In the genomic region with DNA sequence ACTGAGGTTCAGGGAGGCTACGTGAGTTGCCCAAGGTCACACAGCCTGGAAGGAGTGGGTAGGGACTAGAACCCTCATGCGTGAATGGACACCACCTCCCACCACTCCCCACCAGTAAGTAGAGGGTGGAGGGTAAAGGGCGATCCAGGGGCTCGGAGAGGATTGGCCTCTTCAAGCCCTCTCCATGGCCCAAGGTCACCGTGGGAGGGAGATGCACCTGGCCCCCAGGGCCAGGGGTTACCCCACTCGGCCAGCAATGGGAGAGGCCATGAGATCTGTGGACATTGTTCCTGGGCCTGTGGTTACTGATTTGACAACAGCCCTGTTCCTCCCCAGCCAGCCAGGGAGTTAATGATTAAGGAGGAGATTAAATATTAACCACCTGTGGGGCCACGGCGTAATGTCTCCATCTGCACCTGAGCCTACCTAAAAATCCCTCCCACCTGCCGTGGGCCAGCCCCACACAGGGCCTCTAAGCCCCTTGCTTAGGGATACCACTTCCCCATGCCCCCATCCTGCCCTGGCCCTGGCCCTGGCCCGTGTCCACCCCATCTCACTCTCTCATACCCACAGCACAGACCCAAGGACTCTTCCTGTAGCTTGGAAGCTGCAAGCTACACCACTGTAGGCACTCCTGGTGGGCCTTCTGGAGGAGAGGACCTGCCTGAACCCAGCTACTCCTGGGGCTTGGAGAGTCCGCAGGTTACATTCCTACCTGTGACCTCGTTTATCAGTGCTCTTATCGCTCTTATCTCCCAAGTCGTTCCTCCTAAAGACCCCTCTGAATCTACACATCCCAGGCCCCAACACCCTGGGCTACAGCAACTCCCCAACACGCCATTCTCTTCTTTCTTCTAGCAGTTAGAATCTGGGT, we compare ENCODE assay signal across 8 cellular contexts. TPM values are rescaled to one million over a fixed set of nuclear protein-coding genes. Genes with fewer than 3 reads are reported as not detected.
DNase-seq lines count a peak whose midpoint lies in the region; ATAC-seq and TF ChIP-seq lines count a peak whose summit lies in the region.

No MANE protein-coding gene starts in this region.

- in situ Hi-C loops in G401 (cut with HindIII; ENCODE audit: low sequenced_read_pairs): no loop called here

- peak overlapping the region; percentile 88 for H3K27ac ChIP-seq in colonic mucosa

- no peak overlapping the region for H3K4me3 ChIP-seq in colonic mucosa

- peak overlapping the region; percentile 90 for H3K4me3 Mint-ChIP-seq in activated CD4-positive, alpha-beta T cell treated with anti-CD3 and anti-CD28 coated beads, Interleukin-2, amount 10 ng/mL, durations not matched to agents 7 days and 5 days
- H3K4me3 Mint-ChIP-seq in stimulated activated naive B cell treated with anti-CD40 and anti-IgM and Interleukin-4, amounts not matched to agents 10 μg/mL and 1 μg/mL and 100 μg/mL, for 72 hours: peak overlapping the region; percentile 7 to 53

- peak overlapping the region; percentile 62 to 77 for H3K9ac ChIP-seq in colonic mucosa (ENCODE audit: low read depth in 2 of 2, low read length in 2 of 2)

- no peaks in the 10 kb centered on the region for H3K27me3 ChIP-seq in colonic mucosa

- H3K4me1 Mint-ChIP-seq in activated CD4-positive, alpha-beta T cell treated with anti-CD3 and anti-CD28 coated beads, Interleukin-2, amount 10 ng/mL, durations not matched to agents 7 days and 5 days: peaks cover 59% of the 10 kb centered on the region
- peaks cover 39 to 55% of the 10 kb centered on the region in 2 donors for H3K4me1 Mint-ChIP-seq in stimulated activated naive B cell treated with anti-CD40 and anti-IgM and Interleukin-4, amounts not matched to agents 10 μg/mL and 1 μg/mL and 100 μg/mL, for 72 hours

- no peaks in the 10 kb centered on the region for H3K36me3 ChIP-seq in colonic mucosa

- CTCF ChIA-PET in activated CD4-positive, alpha-beta T cell treated with anti-CD3 and anti-CD28 coated beads, Interleukin-2, amount 10 ng/mL, durations not matched to agents 7 days and 5 days (lab: Charles Lee): interaction anchor here (0.7 to 4.5 kb wide), 6 partner anchors 9 to 30 kb away, joined by 3 to 28 read pairs (median 4); no protein-coding TSS in a partner anchor

- peak overlapping the region; percentile 96 for H3K27ac Mint-ChIP-seq in activated CD4-positive, alpha-beta T cell treated with anti-CD3 and anti-CD28 coated beads, Interleukin-2, amount 10 ng/mL, durations not matched to agents 7 days and 5 days
- H3K27ac Mint-ChIP-seq in stimulated activated naive B cell treated with anti-CD40 and anti-IgM and Interleukin-4, amounts not matched to agents 10 μg/mL and 1 μg/mL and 100 μg/mL, for 72 hours: peak overlapping the region; percentile 60

- H3K36me3 Mint-ChIP-seq in activated CD4-positive, alpha-beta T cell treated with anti-CD3 and anti-CD28 coated beads, Interleukin-2, amount 10 ng/mL, durations not matched to agents 7 days and 5 days (ENCODE audit: low read depth): peaks cover 11% of the 10 kb centered on the region
- peaks cover 2 to 3% of the 10 kb centered on the region in 2 donors for H3K36me3 Mint-ChIP-seq in stimulated activated naive B cell treated with anti-CD40 and anti-IgM and Interleukin-4, amounts not matched to agents 10 μg/mL and 1 μg/mL and 100 μg/mL, for 72 hours

- DNase-seq in activated CD4-positive, alpha-beta T cell treated with anti-CD3 and anti-CD28 coated beads, Interleukin-2, amount 10 ng/mL, durations not matched to agents 7 days and 5 days: no peak
- DNase-seq in activated CD4-positive, alpha-beta T cell treated with anti-CD3 and anti-CD28 coated beads for 48 hours: no peak
- DNase-seq in colonic mucosa (peak; percentile 86), NCI-H1092 (lab: John Stamatoyannopoulos, UW) (no peak), G401 (ENCODE audit: low spot score) (no peak)
- DNase-seq in stimulated activated naive B cell treated with anti-CD40 and anti-IgM and Interleukin-4, amounts not matched to agents 10 μg/mL and 1 μg/mL and 100 μg/mL, for 72 hours: peak; percentile 46

- peaks cover 7% of the 10 kb centered on the region for H3K9me3 Mint-ChIP-seq in activated CD4-positive, alpha-beta T cell treated with anti-CD3 and anti-CD28 coated beads, Interleukin-2, amount 10 ng/mL, durations not matched to agents 7 days and 5 days
- H3K9me3 Mint-ChIP-seq in stimulated activated naive B cell treated with anti-CD40 and anti-IgM and Interleukin-4, amounts not matched to agents 10 μg/mL and 1 μg/mL and 100 μg/mL, for 72 hours: peaks cover 0 to 3% of the 10 kb centered on the region in 2 donors

- intact Hi-C loops in colonic mucosa (cut with DNase I): no loop called here

- peak; percentile 67 for ATAC-seq in HG03135 (IDR thresholded peaks at IDR 0.05; ENCODE audit: unreplicated experiment)
- ATAC-seq in stimulated activated naive B cell treated with anti-CD40 and anti-IgM and Interleukin-4, amounts not matched to agents 10 μg/mL and 1 μg/mL and 100 μg/mL, for 72 hours (replicated peaks): peak; percentile 35 to 45
- no peak for ATAC-seq in HG03439 (IDR thresholded peaks at IDR 0.05; ENCODE audit: unreplicated experiment)

- peaks cover 24% of the 10 kb centered on the region for H3K4me1 ChIP-seq in colonic mucosa

- no peaks in the 10 kb centered on the region for H3K27me3 Mint-ChIP-seq in activated CD4-positive, alpha-beta T cell treated with anti-CD3 and anti-CD28 coated beads, Interleukin-2, amount 10 ng/mL, durations not matched to agents 7 days and 5 days
- no peaks in the 10 kb centered on the region for H3K27me3 Mint-ChIP-seq in stimulated activated naive B cell treated with anti-CD40 and anti-IgM and Interleukin-4, amounts not matched to agents 10 μg/mL and 1 μg/mL and 100 μg/mL, for 72 hours

- TF ChIP-seq CTCF in colonic mucosa (IDR thresholded peaks at IDR 0.05): no peak

- no peaks in the 10 kb centered on the region for H3K9me3 ChIP-seq in colonic mucosa

- POLR2A ChIA-PET in activated CD4-positive, alpha-beta T cell treated with anti-CD3 and anti-CD28 coated beads, Interleukin-2, amount 10 ng/mL, durations not matched to agents 7 days and 5 days (lab: Charles Lee): interaction anchor here (0.6 to 1.8 kb wide), 2 partner anchors 26 to 33 kb away, joined by 4 to 6 read pairs; a partner anchor contains a TSS

RNA-seq across cellular contexts. Expression of a gene that starts 32.2 kb away (rescaled TPM):
- total RNA-seq in activated CD4-positive, alpha-beta T cell treated with anti-CD3 and anti-CD28 coated beads, Interleukin-2, amount 10 ng/mL, durations not matched to agents 7 days and 5 days: 100 to 1,000 TPM; 210 to 228 TPM
- 100 to 1,000 TPM; 166 to 205 TPM for total RNA-seq in colonic mucosa
- 22.5 and 32.4 TPM in 2 replicates for total RNA-seq in G401 (2014; rRNA removed; shearing (Covaris generic))

Comparison
In these comparisons a context has a peak if more than half of its experiments do, and no peak if none do; other contexts are left out.
1. DNase-seq: peak in colonic mucosa (single experiment) and stimulated activated naive B cell treated with anti-CD40 and anti-IgM and Interleukin-4, amounts not matched to agents 10 μg/mL and 1 μg/mL and 100 μg/mL, for 72 hours (single experiment); none in activated CD4-positive, alpha-beta T cell treated with anti-CD3 and anti-CD28 coated beads, Interleukin-2, amount 10 ng/mL, durations not matched to agents 7 days and 5 days (single experiment), activated CD4-positive, alpha-beta T cell treated with anti-CD3 and anti-CD28 coated beads for 48 hours (single experiment), NCI-H1092 (single experiment) and G401 (single experiment).